ENCODE assay signal across 22 cellular contexts in the genomic region with DNA sequence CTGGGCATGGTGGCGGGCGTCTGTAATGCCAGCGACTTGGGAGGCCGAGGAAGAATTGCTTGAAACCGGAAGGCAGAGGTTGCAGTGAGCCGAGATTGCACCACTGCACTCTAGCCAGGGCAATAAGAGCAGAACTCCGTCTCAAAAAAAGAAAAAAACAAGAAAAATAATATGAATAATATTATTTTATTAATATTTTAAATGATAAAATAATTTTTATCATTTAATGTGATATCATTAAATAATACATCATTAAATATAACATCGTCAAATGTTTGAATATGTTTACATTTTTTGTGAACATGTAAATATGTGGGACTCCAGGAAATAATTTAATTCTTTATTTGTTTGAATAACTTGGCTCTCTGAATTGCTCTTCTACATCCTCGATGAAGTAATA. TPM values are rescaled to one million over a fixed set of nuclear protein-coding genes. Genes with fewer than 3 reads are reported as not detected.
A peak's percentile ranks its signal among the peaks of the same experiment; 100 is the strongest.
DNase-seq lines count a peak whose midpoint lies in the region; ATAC-seq, FAIRE-seq and TF ChIP-seq lines count a peak whose summit lies in the region.
"Had no signal": no experiment of that assay in that cellular context is flagged by ENCODE, and none has a peak within 500 bp of the region (broad histone marks: within the 10 kb centered on the region; RNA-seq: fewer than 3 reads in every experiment).

No MANE protein-coding gene starts in this region.

- peak overlapping the region; percentile 49 for H2BK5ac ChIP-seq in trophoblast cell (ENCODE audit: low read depth, low read length, poor library complexity)

- no peak overlapping the region for H2AK5ac ChIP-seq in trophoblast cell (ENCODE audit: low read length)

- H3K27ac ChIP-seq in left ventricle myocardium inferior (replicated peaks) (peak overlapping the region; percentile 4), heart right ventricle (peak overlapping the region in 2 of 10 donors; percentile 27 to 36), trophoblast cell (ENCODE audit: low read depth, low read length) (no peak overlapping the region)
- H3K27ac ChIP-seq: BLaER1 treated with 17β-estradiol and CSF1 and Interleukin-3, amounts not matched to agents 10 nM and 100 nM had no signal

- H3K9me3 ChIP-seq in left ventricle myocardium inferior (replicated peaks): no peaks in the 10 kb centered on the region
- no peaks in the 10 kb centered on the region for H3K9me3 ChIP-seq in heart right ventricle
- H3K9me3 ChIP-seq in trophoblast cell (ENCODE audit: insufficient read depth, low read depth, low read length): no peaks in the 10 kb centered on the region
- H3K9me3 ChIP-seq: BLaER1 treated with 17β-estradiol and CSF1 and Interleukin-3, amounts not matched to agents 10 nM and 100 nM had no signal

- no peak overlapping the region for H4K91ac ChIP-seq in trophoblast cell (ENCODE audit: low read depth, low read length)

- FAIRE-seq in endometrium (lab: Jason Lieb, UNC): peak; percentile 99
- FAIRE-seq: GM18507, HTR-8/SVneo, K562 had no signal

- H3K79me2 ChIP-seq in trophoblast cell (ENCODE audit: control insufficient read depth, insufficient read depth, low read length, poor library complexity): no peaks in the 10 kb centered on the region

- no peak overlapping the region for H2BK120ac ChIP-seq in trophoblast cell (ENCODE audit: insufficient read depth, low read length, poor library complexity)

- no peak overlapping the region for H3K9ac ChIP-seq in trophoblast cell (ENCODE audit: low read length)
- H3K9ac ChIP-seq: BLaER1 treated with 17β-estradiol and CSF1 and Interleukin-3, amounts not matched to agents 10 nM and 100 nM had no signal

- no peak overlapping the region for H3K23ac ChIP-seq in trophoblast cell (ENCODE audit: low read length)

- H4K8ac ChIP-seq in trophoblast cell (ENCODE audit: low read depth, low read length): no peak overlapping the region

- H3K36me3 ChIP-seq in left ventricle myocardium inferior (no peaks in the 10 kb centered on the region), heart right ventricle (no peaks in the 10 kb centered on the region), trophoblast cell (ENCODE audit: control insufficient read depth in 1 of 2, insufficient read depth in 2 of 2, low read length in 2 of 2) (no peaks in the 10 kb centered on the region)
- H3K36me3 ChIP-seq: BLaER1 treated with 17β-estradiol and CSF1 and Interleukin-3, amounts not matched to agents 10 nM and 100 nM had no signal

- H3K79me1 ChIP-seq in trophoblast cell (ENCODE audit: low read length): peaks cover 7% of the 10 kb centered on the region

- H3K27me3 ChIP-seq in left ventricle myocardium inferior (ENCODE audit: low read depth) (no peaks in the 10 kb centered on the region), heart right ventricle (no peaks in the 10 kb centered on the region), trophoblast cell (ENCODE audit: insufficient read depth, low read length) (no peaks in the 10 kb centered on the region)
- H3K27me3 ChIP-seq: BLaER1 treated with 17β-estradiol and CSF1 and Interleukin-3, amounts not matched to agents 10 nM and 100 nM had no signal

- H3K4me2 ChIP-seq in trophoblast cell (ENCODE audit: low read length): no peak overlapping the region
- H3K4me2 ChIP-seq: BLaER1 treated with 17β-estradiol and CSF1 and Interleukin-3, amounts not matched to agents 10 nM and 100 nM had no signal

- no peak overlapping the region for H4K12ac ChIP-seq in trophoblast cell (ENCODE audit: low read depth, low read length)

- no peak for TF ChIP-seq CTCF in left ventricle myocardium inferior (IDR thresholded peaks at IDR 0.05; ENCODE audit: borderline replicate concordance)
- TF ChIP-seq CTCF in heart right ventricle (IDR thresholded peaks at IDR 0.05): no peak

- ATAC-seq in heart right ventricle (no peak), HG03460 (IDR thresholded peaks at IDR 0.05; ENCODE audit: unreplicated experiment) (no peak)
- ATAC-seq: K562 had no signal

- H3K18ac ChIP-seq in trophoblast cell (ENCODE audit: low read length): no peak overlapping the region

- H2BK12ac ChIP-seq in trophoblast cell (ENCODE audit: low read length): no peak overlapping the region

- intact Hi-C loops in left ventricle myocardium inferior (cut with micrococcal nuclease) (no loop called here), heart right ventricle (cut with DNase I) (no loop called here)

- H3K4me1 ChIP-seq in left ventricle myocardium inferior (no peaks in the 10 kb centered on the region), heart right ventricle (peaks cover 0 to 3% (median 0%) of the 10 kb centered on the region in 9 donors), trophoblast cell (ENCODE audit: control insufficient read depth in 1 of 2, insufficient read depth in 2 of 2, low read length in 2 of 2) (peaks cover 2 to 10% of the 10 kb centered on the region in 2 experiments)
- H3K4me1 ChIP-seq: BLaER1 treated with 17β-estradiol and CSF1 and Interleukin-3, amounts not matched to agents 10 nM and 100 nM had no signal

- no peak overlapping the region for H2AFZ ChIP-seq in trophoblast cell (ENCODE audit: insufficient read depth, low read length, poor library complexity)

- H3K4me3 ChIP-seq in left ventricle myocardium inferior: no peak overlapping the region
- H3K4me3 ChIP-seq in heart right ventricle: no peak overlapping the region
- no peak overlapping the region for H3K4me3 ChIP-seq in trophoblast cell (ENCODE audit: low read depth, low read length)
- H3K4me3 ChIP-seq: BLaER1 treated with 17β-estradiol and CSF1 and Interleukin-3, amounts not matched to agents 10 nM and 100 nM; K562 had no signal

- H3K4ac ChIP-seq in trophoblast cell (ENCODE audit: low read depth, low read length): no peak overlapping the region

- no peak overlapping the region for H3K14ac ChIP-seq in trophoblast cell (ENCODE audit: low read length)

- DNase-seq in left ventricle myocardium inferior: no peak
- no peak for DNase-seq in heart right ventricle
- no peak for DNase-seq in trophoblast cell
- no peak for DNase-seq in AG20443 (ENCODE audit: low spot score)
- no peak for DNase-seq in activated CD8-positive, alpha-beta memory T cell treated with anti-CD3 and anti-CD28 coated beads, Interleukin-2, amount 50 U/mL, for 4 hours
- no peak for DNase-seq in ureter (ENCODE audit: low spot score)
- DNase-seq: 8988T; CD4-positive, alpha-beta T cell; H7; Kasumi-1; NCI-H1105; NCI-H1436 treated with DMSO at 0.1 percent for 48 hours; NCI-H187 treated with DMSO at 0.1 percent for 48 hours; NCI-H2171 treated with DMSO at 0.1 percent for 48 hours; NCI-H524 treated with DMSO at 0.1 percent for 48 hours; NCI-H774 had no signal

- 92% methylated on average over 9 of the region's 9 CpGs for WGBS in heart right ventricle, 2 donors
- no CpG with 5 or more reads among the region's 9 CpGs for WGBS in trophoblast cell (ENCODE audit: extremely low coverage, insufficient coverage, insufficient read length)

RNA-seq across cellular contexts. Expression of a gene that starts 15.5 kb away (rescaled TPM):
- 2.0 TPM for total RNA-seq in left ventricle myocardium inferior
- 1 to 10 TPM; 1.1 to 3.2 (median 1.7) TPM for total RNA-seq in heart right ventricle
- under 1 TPM; 0.44 to 0.54 TPM for polyA plus RNA-seq in heart right ventricle
- polyA plus RNA-seq in trophoblast cell (2013): 42.6 and 46.5 TPM in 2 replicates
- total RNA-seq in ureter: 6.2 TPM
- total RNA-seq: CD4-positive, alpha-beta T cell had no signal
